In the genomic region with DNA sequence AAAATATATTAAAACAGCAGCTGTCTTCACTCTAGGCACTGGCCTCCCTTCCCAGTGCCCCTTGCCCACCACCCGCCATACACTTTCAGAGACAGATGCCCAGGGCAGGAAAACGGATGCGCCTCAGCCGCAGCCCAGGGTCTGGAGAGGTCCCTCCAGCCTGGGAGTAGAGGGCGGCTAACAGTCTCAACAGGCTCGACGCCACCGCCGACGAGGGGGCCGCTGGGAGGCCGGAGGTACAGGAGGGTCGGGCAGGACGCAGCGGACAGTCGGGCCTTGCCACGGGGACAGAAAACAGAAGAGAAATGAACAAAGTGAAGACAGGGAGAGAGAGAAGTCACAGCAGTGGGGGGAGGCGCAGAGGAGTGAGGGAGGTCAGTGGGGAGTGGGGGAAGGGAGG, we compare ENCODE assay signal across 20 cellular contexts. TPM values are rescaled to one million over a fixed set of nuclear protein-coding genes. Genes with fewer than 3 reads are reported as not detected.
DNase-seq lines count a peak whose midpoint lies in the region; ATAC-seq, FAIRE-seq and TF ChIP-seq lines count a peak whose summit lies in the region.
"Had no signal": no experiment of that assay in that cellular context is flagged by ENCODE, and none has a peak within 500 bp of the region (broad histone marks: within the 10 kb centered on the region; RNA-seq: fewer than 3 reads in every experiment).

No MANE protein-coding gene starts in this region.

- peaks cover 7% of the 10 kb centered on the region for H3K79me1 ChIP-seq in neuronal stem cell (ENCODE audit: low read depth, low read length)

- intact Hi-C loops in kidney (cut with DNase I), result no loop called here

- no peak overlapping the region for H2BK12ac ChIP-seq in neuronal stem cell (ENCODE audit: low read length)

- H3K18ac ChIP-seq in neuronal stem cell (ENCODE audit: low read length), result no peak overlapping the region

- H2AK5ac ChIP-seq in neuronal stem cell (ENCODE audit: low read depth, low read length), result no peak overlapping the region

- no peak for ATAC-seq in GM18502 (IDR thresholded peaks at IDR 0.05; ENCODE audit: poor library complexity, unreplicated experiment)
- no peak for ATAC-seq in GM21825 (IDR thresholded peaks at IDR 0.05; ENCODE audit: unreplicated experiment)
- ATAC-seq: CD8-positive, alpha-beta T cell; HepG2 had no signal

- H3K4me3 ChIP-seq in kidney (ENCODE audit: low read length in 2 of 2) (no peak overlapping the region), neuronal stem cell (ENCODE audit: low read length in 2 of 2) (no peak overlapping the region)
- H3K4me3 ChIP-seq: HAP-1 had no signal

- H3K27ac ChIP-seq in kidney (ENCODE audit: low read depth in 2 of 2, low read length in 2 of 2), result no peak overlapping the region
- no peak overlapping the region for H3K27ac ChIP-seq in neuronal stem cell (replicated peaks; ENCODE audit: low read length)
- H3K27ac ChIP-seq: 22Rv1 had no signal

- no peak overlapping the region for H2BK15ac ChIP-seq in neuronal stem cell (ENCODE audit: low read length)

- no peak overlapping the region for H4K91ac ChIP-seq in neuronal stem cell (ENCODE audit: low read depth, low read length, poor library complexity)

- no peak for FAIRE-seq in kidney (lab: Jason Lieb, UNC)
- FAIRE-seq: D721Med, G401.6, GM12891, H1, HepG2 had no signal

- H3K9ac ChIP-seq in kidney (ENCODE audit: low read length in 2 of 2) (no peak overlapping the region), neuronal stem cell (ENCODE audit: low read depth, low read length, poor library complexity) (no peak overlapping the region)

- H2BK5ac ChIP-seq in neuronal stem cell (ENCODE audit: low read length), result no peak overlapping the region

- H3K4ac ChIP-seq in neuronal stem cell (ENCODE audit: low read length), result no peak overlapping the region

- no peaks in the 10 kb centered on the region for H3K27me3 ChIP-seq in neuronal stem cell (ENCODE audit: control insufficient read depth in 3 of 3, insufficient read depth in 3 of 3, low read depth in 1 of 3, low read length in 3 of 3)

- no peak overlapping the region for H3K4me2 ChIP-seq in neuronal stem cell (ENCODE audit: insufficient read depth, low read length, poor library complexity, severe bottlenecking)

- H3K4me1 ChIP-seq in kidney (ENCODE audit: control insufficient read depth in 1 of 2, insufficient read depth in 1 of 2, low read depth in 1 of 2, low read length in 2 of 2) (no peaks in the 10 kb centered on the region), neuronal stem cell (ENCODE audit: control insufficient read depth in 2 of 2, insufficient read depth in 1 of 2, low read depth in 1 of 2, low read length in 2 of 2) (no peaks in the 10 kb centered on the region)
- H3K4me1 ChIP-seq: HAP-1 had no signal

- WGBS in neuronal stem cell (ENCODE audit: extremely low coverage in 2 of 2, insufficient read length in 2 of 2, insufficient replicate concordance in 1 of 2), 2 donors, result no CpG with 5 or more reads among the region's 18 CpGs

- H3K14ac ChIP-seq in neuronal stem cell (ENCODE audit: low read length), result no peak overlapping the region

- DNase-seq in activated effector memory CD4-positive, alpha-beta T cell treated with anti-CD3 and anti-CD28 coated beads, Interleukin-2, amount 50 U/mL, for 16 hours, result peak; percentile 44
- DNase-seq in activated effector memory CD4-positive, alpha-beta T cell treated with Interleukin-2 at 50 U/mL for 16 hours, result no peak
- DNase-seq in kidney (peak; percentile 57), neuronal stem cell (ENCODE audit: low spot score) (no peak), activated gamma-delta T cell treated with Interleukin-2 at 50 U/mL for 16 hours (no peak)
- DNase-seq: CD8-positive, alpha-beta T cell; COR-L47; DMS153; DMS79 treated with DMSO at 0.1 percent for 48 hours; EL; HFFc6 had no signal

- peak overlapping the region; percentile 65 for H3K23ac ChIP-seq in neuronal stem cell (ENCODE audit: low read depth, low read length, poor library complexity)

- no peaks in the 10 kb centered on the region for H3K9me3 ChIP-seq in kidney (ENCODE audit: control insufficient read depth in 1 of 2, low read length in 2 of 2)
- H3K9me3 ChIP-seq in neuronal stem cell (replicated peaks in 1 of 2; ENCODE audit: control insufficient read depth in 2 of 2, insufficient read depth in 1 of 2, low read depth in 1 of 2, low read length in 2 of 2), result peaks cover 0 to 2% of the 10 kb centered on the region in 2 donors
- H3K9me3 ChIP-seq: HAP-1 had no signal

- no peak overlapping the region for H2AFZ ChIP-seq in neuronal stem cell (ENCODE audit: low read length)

- H4K8ac ChIP-seq in neuronal stem cell (ENCODE audit: low read depth, low read length), result no peak overlapping the region

- H2BK120ac ChIP-seq in neuronal stem cell (ENCODE audit: low read depth, low read length), result no peak overlapping the region

- H3K36me3 ChIP-seq in kidney (ENCODE audit: control insufficient read depth in 1 of 2, insufficient read depth in 2 of 2, low read length in 2 of 2), result peaks cover 21 to 26% of the 10 kb centered on the region in 2 donors
- peaks cover 44 to 82% of the 10 kb centered on the region in 2 donors for H3K36me3 ChIP-seq in neuronal stem cell (replicated peaks in 1 of 2; ENCODE audit: control insufficient read depth in 2 of 2, insufficient read depth in 2 of 2, low read length in 2 of 2)

- TF ChIP-seq CTCF in kidney (IDR thresholded peaks at IDR 0.05; ENCODE audit: borderline replicate concordance, extremely low read depth, insufficient read depth), result no peak

RNA-seq across cellular contexts. Expression of gene C19orf47, which starts 27.1 kb away (rescaled TPM):
- total RNA-seq in kidney, result 12.9 TPM
- polyA plus RNA-seq in kidney (ENCODE audit: insufficient read depth, low read depth, low replicate concordance), result 13.0 TPM
- polyA plus RNA-seq in neuronal stem cell (2013, experiment 1 of 2), result 12.3 TPM
- polyA plus RNA-seq in neuronal stem cell (2013, experiment 2 of 2), result 12.6 TPM

RNA-seq across cellular contexts. Expression of gene PLD3, which starts 27.4 kb away (rescaled TPM):
- total RNA-seq in kidney, result 207 TPM
- polyA plus RNA-seq in kidney (ENCODE audit: insufficient read depth, low read depth, low replicate concordance), result 175 TPM
- polyA plus RNA-seq in neuronal stem cell (2013, experiment 1 of 2), result 175 TPM
- 166 TPM for polyA plus RNA-seq in neuronal stem cell (2013, experiment 2 of 2)

RNA-seq across cellular contexts. Expression of gene AKT2, which starts 35.9 kb away (rescaled TPM):
- total RNA-seq in kidney, result 154 TPM
- 75.0 TPM for polyA plus RNA-seq in kidney (ENCODE audit: insufficient read depth, low read depth, low replicate concordance)
- 104 TPM for polyA plus RNA-seq in neuronal stem cell (2013, experiment 1 of 2)
- 107 TPM for polyA plus RNA-seq in neuronal stem cell (2013, experiment 2 of 2)

Comparison
In these comparisons a context has a peak if more than half of its experiments do, and no peak if none do; other contexts are left out.
1. DNase-seq: peak in activated effector memory CD4-positive, alpha-beta T cell treated with anti-CD3 and anti-CD28 coated beads, Interleukin-2, amount 50 U/mL, for 16 hours (single experiment) and kidney (single experiment); none in activated effector memory CD4-positive, alpha-beta T cell treated with Interleukin-2 at 50 U/mL for 16 hours (single experiment), neuronal stem cell (single experiment) and activated gamma-delta T cell treated with Interleukin-2 at 50 U/mL for 16 hours (single experiment).